In genomic region chr17:50259484-50260324, GRCh38 we compare ENCODE assay signal across 18 cellular contexts. TPM values are rescaled to one million over a fixed set of nuclear protein-coding genes. Genes with fewer than 3 reads are reported as not detected.
A peak's percentile ranks its signal among the peaks of the same experiment; 100 is the strongest.
DNase-seq lines count a peak whose midpoint lies in the region; ATAC-seq, FAIRE-seq and TF ChIP-seq lines count a peak whose summit lies in the region.
"Had no signal": no experiment of that assay in that cellular context is flagged by ENCODE, and none has a peak within 500 bp of the region (broad histone marks: within the 10 kb centered on the region; RNA-seq: fewer than 3 reads in every experiment).

No MANE protein-coding gene starts in this region.

- H2BK20ac ChIP-seq in IMR-90 (ENCODE audit: low read depth, low read length), result no peak overlapping the region

- peak overlapping the region; percentile 9; the same call in 1 of the 2 replicates for H2AK5ac ChIP-seq in IMR-90 (ENCODE audit: low read depth, low read length)

- peak overlapping the region; percentile 65 for H2AK9ac ChIP-seq in IMR-90 (replicated peaks; ENCODE audit: low read depth, low read length, poor library complexity)

- H4K20me1 ChIP-seq in IMR-90 (ENCODE audit: insufficient read depth, low read length), result no peaks in the 10 kb centered on the region

- no peak overlapping the region for H3K56ac ChIP-seq in IMR-90 (ENCODE audit: extremely low read depth, insufficient read depth, low read length)

- H3K14ac ChIP-seq in IMR-90 (replicated peaks; ENCODE audit: low read depth, low read length), result 0 out of 2 replicates have a peak overlapping the region, but pooled peaks have one; percentile 1

- H3K4me2 ChIP-seq in IMR-90 (ENCODE audit: low read depth, low read length), result no peak overlapping the region

- H2BK15ac ChIP-seq in IMR-90 (ENCODE audit: low read depth, low read length), result no peak overlapping the region

- H4K91ac ChIP-seq in IMR-90 (ENCODE audit: insufficient read depth, low read depth, low read length), result no peak overlapping the region

- BruUV-seq in IMR-90 (replicated peaks; lab: Mats Ljungman, UMichigan), result no TSS peak

- H3K18ac ChIP-seq in IMR-90 (ENCODE audit: low read depth, low read length), result no peak overlapping the region

- peaks cover 0 to 9% of the 10 kb centered on the region in 2 experiments; a peak in 2 of 4 replicates for H3K79me1 ChIP-seq in IMR-90 (ENCODE audit: low read depth in 1 of 2, low read length in 2 of 2)

- no peak for TF ChIP-seq CTCF in AG10803 (conservative IDR thresholded peaks at IDR 0.05; ENCODE audit: low read length)
- TF ChIP-seq CTCF in IMR-90 (conservative IDR thresholded peaks at IDR 0.05; ENCODE audit: low read depth, low read length), result no peak
- no peak for TF ChIP-seq CTCF in kidney (IDR thresholded peaks at IDR 0.05; ENCODE audit: borderline replicate concordance, extremely low read depth, insufficient read depth)

- intact Hi-C loops in IMR-90 (cut with micrococcal nuclease) (no loop called here), kidney (cut with DNase I) (no loop called here)

- peak overlapping the region; percentile 8 for H2BK120ac ChIP-seq in IMR-90 (ENCODE audit: low read depth, low read length)

- peak overlapping the region; percentile 8 for H2AFZ ChIP-seq in IMR-90 (replicated peaks; ENCODE audit: low read length, poor library complexity)

- H3K27me3 ChIP-seq in IMR-90 (ENCODE audit: control insufficient read depth, insufficient read depth, low read length) (no peaks in the 10 kb centered on the region), skeletal muscle tissue (ENCODE audit: control insufficient read depth in 3 of 3, insufficient read depth in 3 of 3, low read length in 3 of 3) (peaks cover 4 to 12% (median 12%) of the 10 kb centered on the region in 3 donors)
- H3K27me3 ChIP-seq: brain microvascular endothelial cell, pancreas had no signal

- POLR2A ChIA-PET in IMR-90 (lab: Charles Lee; ENCODE audit: unreplicated experiment), result no interaction called here

- H3K9ac ChIP-seq in IMR-90 (ENCODE audit: low read depth, low read length) (no peak overlapping the region), kidney (ENCODE audit: low read length in 2 of 2) (no peak overlapping the region), skeletal muscle tissue (ENCODE audit: low read depth in 1 of 3, low read length in 3 of 3) (no peak overlapping the region)

- no peak for ATAC-seq in IMR-90 (ENCODE audit: low read depth)
- ATAC-seq: activated CD8-positive, alpha-beta T cell treated with anti-CD3 and anti-CD28 coated beads, Interleukin-2, amount 10 ng/mL, durations not matched to agents 7 days and 5 days had no signal

- DNase-seq in AG10803 (ENCODE audit: low read depth), result peak; percentile 55
- no peak for DNase-seq in IMR-90
- DNase-seq in kidney, result peak; percentile 66
- no peak for DNase-seq in NCI-H526 treated with DMSO at 0.1 percent for 48 hours (lab: John Stamatoyannopoulos, UW)
- no peak for DNase-seq in SKM-1 (lab: John Stamatoyannopoulos, UW; ENCODE audit: unreplicated experiment)
- no peak for DNase-seq in effector CD8-positive, alpha-beta T cell (lab: John Stamatoyannopoulos, UW)
- no peak for DNase-seq in dedifferentiated amniotic fluid mesenchymal stem cell (ENCODE audit: extremely low spot score)
- DNase-seq: activated CD8-positive, alpha-beta T cell treated with anti-CD3 and anti-CD28 coated beads, Interleukin-2, amount 10 ng/mL, durations not matched to agents 7 days and 5 days; brain microvascular endothelial cell; effector CD4-positive, alpha-beta T cell; GDM1; NCI-H1048; SJCRH30 had no signal

- CTCF ChIA-PET in IMR-90 (lab: Yijun Ruan, JAX), result no interaction called here

- H3K9me3 ChIP-seq in IMR-90 (ENCODE audit: control insufficient read depth, insufficient read depth, low read length) (no peaks in the 10 kb centered on the region), kidney (ENCODE audit: control insufficient read depth in 1 of 2, low read length in 2 of 2) (no peaks in the 10 kb centered on the region), skeletal muscle tissue (ENCODE audit: control insufficient read depth in 3 of 3, low read length in 3 of 3) (no peaks in the 10 kb centered on the region)
- H3K9me3 ChIP-seq: Caco-2, pancreas, SJCRH30 had no signal

- TF ChIP-seq POLR2A in IMR-90 (IDR thresholded peaks at IDR 0.05; ENCODE audit: low read depth, low read length), result no peak

- H3K36me3 ChIP-seq in IMR-90 (ENCODE audit: control insufficient read depth, insufficient read depth, low read length), result no peaks in the 10 kb centered on the region
- H3K36me3 ChIP-seq in kidney (ENCODE audit: control insufficient read depth in 1 of 2, insufficient read depth in 2 of 2, low read length in 2 of 2), result no peaks in the 10 kb centered on the region
- no peaks in the 10 kb centered on the region for H3K36me3 ChIP-seq in skeletal muscle tissue (ENCODE audit: control insufficient read depth in 3 of 3, insufficient read depth in 3 of 3, low read length in 3 of 3)
- H3K36me3 ChIP-seq: brain microvascular endothelial cell, pancreas, SJCRH30 had no signal

- in situ Hi-C loops in IMR-90 (cut with MboI; ENCODE audit: low sequenced_read_pairs), result no loop called here

- peak overlapping the region; percentile 38 for H3K4me3 ChIP-seq in AG10803 (ENCODE audit: low read length)
- H3K4me3 ChIP-seq in IMR-90 (ENCODE audit: insufficient read depth, low read depth, low read length), result no peak overlapping the region
- no peak overlapping the region for H3K4me3 ChIP-seq in kidney (ENCODE audit: low read length in 2 of 2)
- H3K4me3 ChIP-seq in skeletal muscle tissue (ENCODE audit: low read length in 3 of 3), result no peak overlapping the region
- H3K4me3 ChIP-seq: pancreas, SJCRH30 had no signal

- H3K4ac ChIP-seq in IMR-90 (ENCODE audit: low read depth, low read length), result peak overlapping the region; percentile 43; the same call in 1 of the 2 replicates

- TF ChIP-seq RAD21 in IMR-90 (IDR thresholded peaks at IDR 0.05; ENCODE audit: low read length), result no peak

- H3K23ac ChIP-seq in IMR-90 (ENCODE audit: low read depth, low read length), result no peak overlapping the region

- dilution Hi-C loops in IMR-90 (cut with HindIII; ENCODE audit: low sequenced_read_pairs, unreplicated experiment), result no loop called here

- no peak overlapping the region for H2BK5ac ChIP-seq in IMR-90 (ENCODE audit: low read depth, low read length, poor library complexity, severe bottlenecking)

- H3K9me1 ChIP-seq in IMR-90 (ENCODE audit: insufficient read depth, low read length), result peaks cover 5% of the 10 kb centered on the region

- WGBS in IMR-90 (ENCODE audit: extremely low coverage in 2 of 2, insufficient read length in 1 of 2), 2 experiments, result 89% methylated on average over 4 of the region's 18 CpGs; no CpG with 5 or more reads in 1 of the 2 experiments

- H4K5ac ChIP-seq in IMR-90 (ENCODE audit: low read depth, low read length), result no peak overlapping the region

- no peak overlapping the region for H4K8ac ChIP-seq in IMR-90 (ENCODE audit: low read depth in 2 of 2, low read length in 2 of 2)

- H3K27ac ChIP-seq in IMR-90 (ENCODE audit: insufficient read depth, low read length) (no peak overlapping the region), kidney (ENCODE audit: low read depth in 2 of 2, low read length in 2 of 2) (no peak overlapping the region), skeletal muscle tissue (ENCODE audit: low read depth, low read length) (peak overlapping the region; percentile 62)
- H3K27ac ChIP-seq: brain microvascular endothelial cell, pancreas, SJCRH30 had no signal

- no peak for FAIRE-seq in kidney (lab: Jason Lieb, UNC)
- FAIRE-seq: GM18507, pancreas, TTC549 had no signal

- H3K4me1 ChIP-seq in IMR-90 (ENCODE audit: control insufficient read depth, insufficient read depth, low read length), result peaks cover 15% of the 10 kb centered on the region
- no peaks in the 10 kb centered on the region for H3K4me1 ChIP-seq in kidney (ENCODE audit: control insufficient read depth in 1 of 2, insufficient read depth in 1 of 2, low read depth in 1 of 2, low read length in 2 of 2)
- peaks cover 10 to 11% (median 11%) of the 10 kb centered on the region in 3 donors for H3K4me1 ChIP-seq in skeletal muscle tissue (ENCODE audit: control insufficient read depth in 3 of 3, insufficient read depth in 3 of 3, low read length in 3 of 3)
- H3K4me1 ChIP-seq: pancreas, SJCRH30 had no signal

TF ChIP-seq in IMR-90, 13 proteins besides CTCF, POLR2A, EP300 and RAD21:
- no peak for TF ChIP-seq CHD1 (IDR thresholded peaks at IDR 0.05; ENCODE audit: low read depth, low read length)
- no peak for TF ChIP-seq BHLHE40 (IDR thresholded peaks at IDR 0.05; ENCODE audit: low read depth, low read length)
- no peak for TF ChIP-seq RFX5 (IDR thresholded peaks at IDR 0.05; ENCODE audit: low read depth, low read length)
- no peak for TF ChIP-seq NFE2L2 (IDR thresholded peaks at IDR 0.05; ENCODE audit: low read depth, low read length)
- no peak for TF ChIP-seq FOS (IDR thresholded peaks at IDR 0.05; ENCODE audit: low read depth, low read length)
- no peak for TF ChIP-seq USF2 (IDR thresholded peaks at IDR 0.05; ENCODE audit: low read depth, low read length)

RNA-seq across cellular contexts. Expression of gene TMEM92, which starts 14.6 kb away (rescaled TPM):
- total RNA-seq in IMR-90 (2012; rRNA removed) (0.18 and 0.28 TPM in 2 replicates), kidney (2.4 TPM), skeletal muscle tissue (not detected)
- polyA plus RNA-seq in IMR-90 (2012; rRNA removed) (0.86 and 1.7 TPM in 2 replicates), kidney (ENCODE audit: insufficient read depth, low read depth, low replicate concordance) (not detected)
- 0.90 and 1.4 TPM in 2 replicates for polyA plus RNA-seq in IMR-90 (2012; cell fraction: cytosol; rRNA removed)
- polyA plus RNA-seq in IMR-90 (2012; cell fraction: nucleus; rRNA removed; ENCODE audit: low replicate concordance), result 1.0 and 1.1 TPM in 2 replicates
- total RNA-seq: activated CD8-positive, alpha-beta T cell treated with anti-CD3 and anti-CD28 coated beads, Interleukin-2, amount 10 ng/mL, durations not matched to agents 7 days and 5 days; SJCRH30 had no signal

RNA-seq across cellular contexts. Expression of gene COL1A1, which starts 58.3 kb away (rescaled TPM):
- total RNA-seq in IMR-90 (2012; rRNA removed), result 1,825 and 2,180 TPM in 2 replicates
- 4,117 and 4,350 TPM in 2 replicates for polyA plus RNA-seq in IMR-90 (2012; rRNA removed)
- polyA plus RNA-seq in IMR-90 (2012; cell fraction: cytosol; rRNA removed), result 6,648 and 7,973 TPM in 2 replicates
- polyA plus RNA-seq in IMR-90 (2012; cell fraction: nucleus; rRNA removed; ENCODE audit: low replicate concordance), result 7,018 and 18,611 TPM in 2 replicates
- total RNA-seq in kidney, result 142 TPM
- polyA plus RNA-seq in kidney (ENCODE audit: insufficient read depth, low read depth, low replicate concordance), result 9.2 TPM
- total RNA-seq in skeletal muscle tissue, result 3,450 TPM

Comparison
In these comparisons a context has a peak if more than half of its experiments do, and no peak if none do; other contexts are left out.
1. DNase-seq: peak in AG10803 (single experiment) and kidney (single experiment); none in IMR-90 (single experiment), NCI-H526 treated with DMSO at 0.1 percent for 48 hours (single experiment), SKM-1 (single experiment), effector CD8-positive, alpha-beta T cell (single experiment) and dedifferentiated amniotic fluid mesenchymal stem cell (single experiment).
2. RNA of gene COL1A1, which starts 58.3 kb away (total RNA-seq): 3,450 TPM in skeletal muscle tissue (single experiment) and 1,825 to 2,180 TPM in IMR-90; 142 TPM in kidney (single experiment); every median in the first group is over 10 times any median in the second.